ENCODE assay signal across 28 cellular contexts in the genomic region with DNA sequence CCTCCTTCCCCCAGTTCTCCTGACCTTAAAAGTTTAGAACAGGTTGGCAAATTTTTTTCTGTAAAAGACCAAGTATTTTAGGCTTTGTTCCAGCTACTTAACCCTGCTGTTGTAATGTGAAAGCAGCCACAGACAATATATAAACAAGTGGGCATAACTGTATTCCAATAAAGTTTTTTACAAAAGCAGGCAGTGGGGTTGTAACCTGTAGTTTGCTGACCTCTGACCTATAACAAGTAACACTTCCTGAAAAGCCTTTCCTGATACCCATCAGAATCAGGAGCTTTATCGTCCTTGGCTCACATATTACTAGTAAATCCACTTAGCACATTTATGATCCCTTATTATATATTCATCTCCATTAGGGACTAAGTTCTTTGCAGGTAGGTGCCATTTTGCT. TPM values are rescaled to one million over a fixed set of nuclear protein-coding genes. Genes with fewer than 3 reads are reported as not detected.
DNase-seq lines count a peak whose midpoint lies in the region; FAIRE-seq and TF ChIP-seq lines count a peak whose summit lies in the region.
"Had no signal": no experiment of that assay in that cellular context is flagged by ENCODE, and none has a peak within 500 bp of the region (broad histone marks: within the 10 kb centered on the region; RNA-seq: fewer than 3 reads in every experiment).

No MANE protein-coding gene starts in this region.

- peaks cover 26% of the 10 kb centered on the region for H3F3A ChIP-seq in neural progenitor cell (ENCODE audit: low read depth)

- H3K9me3 Mint-ChIP-seq in CD8-positive, alpha-beta memory T cell = no peaks in the 10 kb centered on the region
- no peaks in the 10 kb centered on the region for H3K9me3 Mint-ChIP-seq in neural progenitor cell
- H3K9me3 Mint-ChIP-seq: activated CD8-positive, alpha-beta T cell treated with anti-CD3 and anti-CD28 coated beads for 36 hours; natural killer cell treated with Interleukin-12 subunit alpha and Interleukin-12 subunit beta and Interleukin-15 and Interleukin-18, amount 100 ng/mL, for 72 hours; stimulated activated naive CD8-positive, alpha-beta T cell treated with anti-CD3 and anti-CD28 coated beads, Interleukin-15, amount 100 ng/mL, for 72 hours had no signal

- no peaks in the 10 kb centered on the region for H3K79me2 ChIP-seq in endothelial cell of umbilical vein (ENCODE audit: control insufficient read depth, insufficient read depth, low read length)
- no peaks in the 10 kb centered on the region for H3K79me2 ChIP-seq in neural progenitor cell (ENCODE audit: low read depth)

- no peak overlapping the region for H3K9ac ChIP-seq in endothelial cell of umbilical vein (replicated peaks; ENCODE audit: extremely low read depth, insufficient read depth, low read length)
- no peak overlapping the region for H3K9ac ChIP-seq in neural progenitor cell

- POLR2A ChIA-PET in CD8-positive, alpha-beta memory T cell (lab: Charles Lee) = no interaction called here
- POLR2A ChIA-PET in endothelial cell of umbilical vein (lab: Charles Lee) = interaction anchor here (2.3 kb wide), 1 partner anchor 19 kb away, joined by 10 read pairs; a partner anchor contains a TSS

- H3K4me2 ChIP-seq in endothelial cell of umbilical vein (ENCODE audit: insufficient read depth, low read length) = peak overlapping the region; percentile 19
- H3K4me2 ChIP-seq in neural progenitor cell = no peak overlapping the region

- no peak for DNase-seq in CD8-positive, alpha-beta memory T cell
- DNase-seq in NB4 (ENCODE audit: low read depth) (peak; percentile 37), endothelial cell of umbilical vein (ENCODE audit: low read depth, low spot score) (peak; percentile 41), neural progenitor cell (ENCODE audit: low spot score) (no peak), amygdala (lab: John Stamatoyannopoulos, UW) (no peak), NCI-H2081 treated with DMSO at 0.1 percent for 48 hours (lab: John Stamatoyannopoulos, UW) (no peak)
- DNase-seq in stimulated activated CD4-positive, alpha-beta T cell treated with anti-CD3 and anti-CD28 coated beads, Interleukin-4, amount 100 ng/mL, for 4 hours = no peak
- no peak for DNase-seq in stimulated activated CD4-positive, alpha-beta T cell treated with anti-CD3 and anti-CD28 coated beads, Interleukin-4, amount 100 ng/mL, for 1 hour
- DNase-seq: activated CD8-positive, alpha-beta T cell treated with anti-CD3 and anti-CD28 coated beads for 36 hours; activated naive CD4-positive, alpha-beta T cell treated with anti-CD3 and anti-CD28 coated beads, Interleukin-2, amount 50 U/mL, for 16 hours; activated T-cell treated with anti-CD3 and anti-CD28 coated beads, Interleukin-2, amount 50 U/mL, for 1 hour; DMS79 treated with DMSO at 0.1 percent for 48 hours; effector CD4-positive, alpha-beta T cell; H7; kidney; NCI-H1417; NCI-H2171 treated with DMSO at 0.1 percent for 48 hours; NCI-H748 treated with DMSO at 0.1 percent for 48 hours; SJCRH30; stimulated activated naive CD8-positive, alpha-beta T cell treated with anti-CD3 and anti-CD28 coated beads, Interleukin-15, amount 100 ng/mL, for 72 hours; T-helper 17 cell; transverse colon had no signal

- H3K4me3 Mint-ChIP-seq in CD8-positive, alpha-beta memory T cell = no peak overlapping the region
- H3K4me3 Mint-ChIP-seq in neural progenitor cell = no peak overlapping the region
- H3K4me3 Mint-ChIP-seq: activated CD8-positive, alpha-beta T cell treated with anti-CD3 and anti-CD28 coated beads for 36 hours; natural killer cell treated with Interleukin-12 subunit alpha and Interleukin-12 subunit beta and Interleukin-15 and Interleukin-18, amount 100 ng/mL, for 72 hours; stimulated activated naive CD8-positive, alpha-beta T cell treated with anti-CD3 and anti-CD28 coated beads, Interleukin-15, amount 100 ng/mL, for 72 hours; T-helper 17 cell had no signal

- intact Hi-C loops in endothelial cell of umbilical vein (cut with micrococcal nuclease) = no loop called here

- no peaks in the 10 kb centered on the region for H4K20me1 ChIP-seq in endothelial cell of umbilical vein (replicated peaks; ENCODE audit: control insufficient read depth, extremely low read depth, insufficient read depth, low read length)
- H4K20me1 ChIP-seq in neural progenitor cell (ENCODE audit: low read depth) = no peaks in the 10 kb centered on the region

- dilution Hi-C loops in endothelial cell of umbilical vein (cut with MboI; ENCODE audit: extremely low pct_ligation_motif_present, low sequenced_read_pairs) = no loop called here

- TF ChIP-seq POLR2A in NB4 (IDR thresholded peaks at IDR 0.05; ENCODE audit: extremely low read depth, insufficient read length) (no peak), endothelial cell of umbilical vein (IDR thresholded peaks at IDR 0.05; ENCODE audit: low read depth, low read length) (no peak)

- TF ChIP-seq CTCF in NB4 (IDR thresholded peaks at IDR 0.05; ENCODE audit: low read depth, low read length) (no peak), endothelial cell of umbilical vein (IDR thresholded peaks at IDR 0.05; ENCODE audit: extremely low read depth in 1 of 2, insufficient read depth in 1 of 2, low read depth in 1 of 2, low read length in 2 of 2) (no peak), neural progenitor cell (IDR thresholded peaks at IDR 0.05) (no peak)

- no peaks in the 10 kb centered on the region for H3K27me3 Mint-ChIP-seq in CD8-positive, alpha-beta memory T cell
- H3K27me3 Mint-ChIP-seq in neural progenitor cell (ENCODE audit: insufficient read depth, low read depth) = peaks cover 2% of the 10 kb centered on the region
- H3K27me3 Mint-ChIP-seq: activated CD8-positive, alpha-beta T cell treated with anti-CD3 and anti-CD28 coated beads for 36 hours; natural killer cell treated with Interleukin-12 subunit alpha and Interleukin-12 subunit beta and Interleukin-15 and Interleukin-18, amount 100 ng/mL, for 72 hours; stimulated activated naive CD8-positive, alpha-beta T cell treated with anti-CD3 and anti-CD28 coated beads, Interleukin-15, amount 100 ng/mL, for 72 hours; T-helper 17 cell had no signal

- H3K36me3 ChIP-seq in CD8-positive, alpha-beta memory T cell (ENCODE audit: insufficient read depth, low read length) = peaks cover 23% of the 10 kb centered on the region
- H3K36me3 ChIP-seq in endothelial cell of umbilical vein (ENCODE audit: control insufficient read depth in 2 of 2, extremely low read depth in 1 of 2, insufficient read depth in 2 of 2, low read length in 2 of 2) (peaks cover 6 to 20% of the 10 kb centered on the region in 2 experiments), neural progenitor cell (no peaks in the 10 kb centered on the region)

- no peaks in the 10 kb centered on the region for H3K9me3 ChIP-seq in CD8-positive, alpha-beta memory T cell (ENCODE audit: low read length)
- H3K9me3 ChIP-seq in endothelial cell of umbilical vein (replicated peaks; ENCODE audit: control insufficient read depth, insufficient read depth, low read length) (no peaks in the 10 kb centered on the region), neural progenitor cell (ENCODE audit: low read depth) (no peaks in the 10 kb centered on the region)
- H3K9me3 ChIP-seq: prostate gland, SJCRH30, transverse colon had no signal

- BruUV-seq in endothelial cell of umbilical vein (replicated peaks; lab: Mats Ljungman, UMichigan) = no TSS peak

- peaks cover 0 to 29% (median 4%) of the 10 kb centered on the region in 3 donors for H3K36me3 Mint-ChIP-seq in CD8-positive, alpha-beta memory T cell
- H3K36me3 Mint-ChIP-seq in neural progenitor cell = peaks cover 8% of the 10 kb centered on the region

- H3K4me1 Mint-ChIP-seq in CD8-positive, alpha-beta memory T cell = peaks cover 0 to 8% (median 0%) of the 10 kb centered on the region in 3 donors
- no peaks in the 10 kb centered on the region for H3K4me1 Mint-ChIP-seq in neural progenitor cell
- H3K4me1 Mint-ChIP-seq: stimulated activated naive CD8-positive, alpha-beta T cell treated with anti-CD3 and anti-CD28 coated beads, Interleukin-15, amount 100 ng/mL, for 72 hours had no signal

- H3K27ac ChIP-seq in CD8-positive, alpha-beta memory T cell (ENCODE audit: low read depth, low read length) = no peak overlapping the region
- H3K27ac ChIP-seq in endothelial cell of umbilical vein (ENCODE audit: insufficient read depth, low read depth, low read length) = no peak overlapping the region
- H3K27ac ChIP-seq in neural progenitor cell = peak overlapping the region; percentile 6
- H3K27ac ChIP-seq: prostate gland, SJCRH30 had no signal

- no peak for FAIRE-seq in endothelial cell of umbilical vein (lab: Jason Lieb, UNC)
- FAIRE-seq: astrocyte, kidney had no signal

- CTCF ChIA-PET in CD8-positive, alpha-beta memory T cell (lab: Charles Lee) = interaction anchor here (1.2 to 4.0 kb wide), 5 partner anchors 10 to 55 kb away, joined by 3 to 16 read pairs (median 4); a partner anchor contains a TSS
- CTCF ChIA-PET in endothelial cell of umbilical vein (lab: Charles Lee) = interaction anchor here (0.8 to 8.5 kb wide), 5 partner anchors 10 to 56 kb away, joined by 3 to 54 read pairs (median 3); a partner anchor contains a TSS

- no peaks in the 10 kb centered on the region for H3K9me1 ChIP-seq in endothelial cell of umbilical vein (replicated peaks; ENCODE audit: control insufficient read depth, extremely low read depth, insufficient read depth, low read length)

- no peaks in the 10 kb centered on the region for H3K4me1 ChIP-seq in CD8-positive, alpha-beta memory T cell (ENCODE audit: insufficient read depth, low read length)
- H3K4me1 ChIP-seq in endothelial cell of umbilical vein (ENCODE audit: control insufficient read depth, extremely low read depth, insufficient read depth, low read length) (peaks cover 35% of the 10 kb centered on the region), neural progenitor cell (no peaks in the 10 kb centered on the region)
- H3K4me1 ChIP-seq: prostate gland, SJCRH30 had no signal

- H3K4me3 ChIP-seq in CD8-positive, alpha-beta memory T cell (ENCODE audit: low read length) = no peak overlapping the region
- H3K4me3 ChIP-seq in NB4 (ENCODE audit: low read depth, low read length) (no peak overlapping the region), endothelial cell of umbilical vein (replicated peaks in 1 of 3; ENCODE audit: insufficient read depth in 1 of 3, low read depth in 1 of 3, low read length in 3 of 3) (no peak overlapping the region), neural progenitor cell (no peak overlapping the region)
- H3K4me3 ChIP-seq: prostate gland, SJCRH30, transverse colon had no signal

- H2AFZ ChIP-seq in endothelial cell of umbilical vein (ENCODE audit: low read depth, low read length) (no peak overlapping the region), neural progenitor cell (replicated peaks) (no peak overlapping the region)

- peak overlapping the region in 7 of 8 donors; percentile 8 to 84 (median 42) for H3K27ac Mint-ChIP-seq in CD8-positive, alpha-beta memory T cell
- H3K27ac Mint-ChIP-seq in neural progenitor cell = no peak overlapping the region
- H3K27ac Mint-ChIP-seq: activated CD8-positive, alpha-beta T cell treated with anti-CD3 and anti-CD28 coated beads for 36 hours; T-helper 17 cell had no signal

- H3K27me3 ChIP-seq in CD8-positive, alpha-beta memory T cell (ENCODE audit: insufficient read depth, low read length, poor library complexity, severe bottlenecking) = no peaks in the 10 kb centered on the region
- H3K27me3 ChIP-seq in endothelial cell of umbilical vein (ENCODE audit: control insufficient read depth in 2 of 2, insufficient read depth in 2 of 2, low read length in 2 of 2) (no peaks in the 10 kb centered on the region), neural progenitor cell (no peaks in the 10 kb centered on the region)
- H3K27me3 ChIP-seq: SJCRH30, transverse colon had no signal

RNA-seq across cellular contexts. Expression of a gene that starts 13.1 kb away (rescaled TPM):
- total RNA-seq in CD8-positive, alpha-beta memory T cell = 100 to 1,000 TPM; 107 to 118 TPM
- 92.4 TPM for polyA plus RNA-seq in CD8-positive, alpha-beta memory T cell
- total RNA-seq in endothelial cell of umbilical vein = 117 and 121 TPM in 2 replicates
- polyA plus RNA-seq in endothelial cell of umbilical vein = 51.1 and 51.9 TPM in 2 replicates
- 40.9 and 43.3 TPM in 2 replicates for polyA plus RNA-seq in endothelial cell of umbilical vein (2011; cell fraction: cytosol; rRNA removed)
- polyA plus RNA-seq in endothelial cell of umbilical vein (2011; cell fraction: nucleus; rRNA removed) = 286 and 302 TPM in 2 replicates
- 86.0 and 86.1 TPM in 2 replicates for polyA plus RNA-seq in endothelial cell of umbilical vein (2012)
- polyA minus RNA-seq in endothelial cell of umbilical vein = 152 and 159 TPM in 2 replicates
- polyA minus RNA-seq in endothelial cell of umbilical vein (2011; cell fraction: cytosol; rRNA and poly(A)+ RNA removed) = 42.2 TPM
- 150 and 170 TPM in 2 replicates for polyA minus RNA-seq in endothelial cell of umbilical vein (2011; cell fraction: nucleus; rRNA and poly(A)+ RNA removed)
- 92.3 and 103 TPM in 2 replicates for total RNA-seq in neural progenitor cell (ENCODE audit: low replicate concordance)

RNA-seq across cellular contexts. Expression of a gene that starts 19.4 kb away (rescaled TPM):
- 10 to 100 TPM; 41.2 to 42.3 TPM for total RNA-seq in CD8-positive, alpha-beta memory T cell
- polyA plus RNA-seq in CD8-positive, alpha-beta memory T cell = 47.4 TPM
- 80.1 and 88.3 TPM in 2 replicates for total RNA-seq in endothelial cell of umbilical vein
- 203 and 241 TPM in 2 replicates for polyA plus RNA-seq in endothelial cell of umbilical vein
- polyA plus RNA-seq in endothelial cell of umbilical vein (2011; cell fraction: cytosol; rRNA removed) = 163 and 177 TPM in 2 replicates
- 76.1 and 104 TPM in 2 replicates for polyA plus RNA-seq in endothelial cell of umbilical vein (2011; cell fraction: nucleus; rRNA removed)
- 90.1 and 101 TPM in 2 replicates for polyA plus RNA-seq in endothelial cell of umbilical vein (2012)
- polyA minus RNA-seq in endothelial cell of umbilical vein = 492 and 595 TPM in 2 replicates
- 46.1 TPM for polyA minus RNA-seq in endothelial cell of umbilical vein (2011; cell fraction: cytosol; rRNA and poly(A)+ RNA removed)
- polyA minus RNA-seq in endothelial cell of umbilical vein (2011; cell fraction: nucleus; rRNA and poly(A)+ RNA removed) = 86.2 and 94.5 TPM in 2 replicates
- 52.1 and 68.9 TPM in 2 replicates for total RNA-seq in neural progenitor cell (ENCODE audit: low replicate concordance)

RNA-seq across cellular contexts. Expression of a gene that starts 21.8 kb away (rescaled TPM):
- 100 to 1,000 TPM; 102 to 104 TPM for total RNA-seq in CD8-positive, alpha-beta memory T cell
- 4.6 TPM for polyA plus RNA-seq in CD8-positive, alpha-beta memory T cell
- total RNA-seq in endothelial cell of umbilical vein (41.0 and 42.4 TPM in 2 replicates), neural progenitor cell (ENCODE audit: low replicate concordance) (27.9 and 40.9 TPM in 2 replicates)
- polyA plus RNA-seq in endothelial cell of umbilical vein = 55.3 and 59.7 TPM in 2 replicates
- polyA plus RNA-seq in endothelial cell of umbilical vein (2011; cell fraction: cytosol; rRNA removed) = 65.9 and 69.7 TPM in 2 replicates
- 12.9 and 13.4 TPM in 2 replicates for polyA plus RNA-seq in endothelial cell of umbilical vein (2011; cell fraction: nucleus; rRNA removed)
- 47.3 and 55.9 TPM in 2 replicates for polyA plus RNA-seq in endothelial cell of umbilical vein (2012)
- 27.1 and 29.5 TPM in 2 replicates for polyA minus RNA-seq in endothelial cell of umbilical vein
- polyA minus RNA-seq in endothelial cell of umbilical vein (2011; cell fraction: cytosol; rRNA and poly(A)+ RNA removed) = 20.0 TPM
- polyA minus RNA-seq in endothelial cell of umbilical vein (2011; cell fraction: nucleus; rRNA and poly(A)+ RNA removed) = 4.5 and 5.5 TPM in 2 replicates

RNA-seq across cellular contexts. Expression of a gene that starts 27.5 kb away (rescaled TPM):
- under 1 TPM; 0.35 to 0.62 TPM for total RNA-seq in CD8-positive, alpha-beta memory T cell
- not detected for polyA plus RNA-seq in CD8-positive, alpha-beta memory T cell
- total RNA-seq in endothelial cell of umbilical vein = not detected in 2 replicates
- 0.10 and 0.11 TPM in 2 replicates for polyA plus RNA-seq in endothelial cell of umbilical vein
- polyA plus RNA-seq in endothelial cell of umbilical vein (2011; cell fraction: cytosol; rRNA removed) = not detected in 2 replicates
- 0.53 and 1.3 TPM in 2 replicates for polyA plus RNA-seq in endothelial cell of umbilical vein (2011; cell fraction: nucleus; rRNA removed)
- polyA plus RNA-seq in endothelial cell of umbilical vein (2012) = not detected in 2 replicates
- polyA minus RNA-seq in endothelial cell of umbilical vein = not detected in 2 replicates
- polyA minus RNA-seq in endothelial cell of umbilical vein (2011; cell fraction: cytosol; rRNA and poly(A)+ RNA removed) = not detected
- not detected in 2 replicates for polyA minus RNA-seq in endothelial cell of umbilical vein (2011; cell fraction: nucleus; rRNA and poly(A)+ RNA removed)
- 0.54 and 1.5 TPM in 2 replicates for total RNA-seq in neural progenitor cell (ENCODE audit: low replicate concordance)
- total RNA-seq: esophagus mucosa, H7, LHCN-M2, prostate gland, SJCRH30, skeletal muscle tissue, T-helper 17 cell had no signal

RNA-seq across cellular contexts. Expression of a gene that starts 44.2 kb away (rescaled TPM):
- 1,000 to 10,000 TPM; 1,010 to 1,017 TPM for total RNA-seq in CD8-positive, alpha-beta memory T cell
- 2,423 TPM for polyA plus RNA-seq in CD8-positive, alpha-beta memory T cell
- total RNA-seq in endothelial cell of umbilical vein (2,364 and 2,543 TPM in 2 replicates), neural progenitor cell (ENCODE audit: low replicate concordance) (1,139 and 1,233 TPM in 2 replicates)
- 6,581 and 8,470 TPM in 2 replicates for polyA plus RNA-seq in endothelial cell of umbilical vein
- polyA plus RNA-seq in endothelial cell of umbilical vein (2011; cell fraction: cytosol; rRNA removed) = 8,079 and 10,456 TPM in 2 replicates
- 3,910 and 4,229 TPM in 2 replicates for polyA plus RNA-seq in endothelial cell of umbilical vein (2011; cell fraction: nucleus; rRNA removed)
- polyA plus RNA-seq in endothelial cell of umbilical vein (2012) = 3,697 and 4,342 TPM in 2 replicates
- 1,454 and 1,687 TPM in 2 replicates for polyA minus RNA-seq in endothelial cell of umbilical vein
- polyA minus RNA-seq in endothelial cell of umbilical vein (2011; cell fraction: cytosol; rRNA and poly(A)+ RNA removed) = 254 TPM
- 383 and 457 TPM in 2 replicates for polyA minus RNA-seq in endothelial cell of umbilical vein (2011; cell fraction: nucleus; rRNA and poly(A)+ RNA removed)

Comparison
In these comparisons a context has a peak if more than half of its experiments do, and no peak if none do; other contexts are left out.
1. DNase-seq: peak in NB4 (single experiment) and endothelial cell of umbilical vein (single experiment); none in CD8-positive, alpha-beta memory T cell (0 of 5), neural progenitor cell (single experiment), amygdala (0 of 56), NCI-H2081 treated with DMSO at 0.1 percent for 48 hours (single experiment), stimulated activated CD4-positive, alpha-beta T cell treated with anti-CD3 and anti-CD28 coated beads, Interleukin-4, amount 100 ng/mL, for 4 hours (0 of 2) and stimulated activated CD4-positive, alpha-beta T cell treated with anti-CD3 and anti-CD28 coated beads, Interleukin-4, amount 100 ng/mL, for 1 hour (single experiment).